Comparison of ENCODE assay signal across 18 cellular contexts in genomic region chr10:85902046-85902445, GRCh38.
"Had no signal": no experiment of that assay in that cellular context is flagged by ENCODE, and none has a peak within 500 bp of the region (broad histone marks: within the 10 kb centered on the region; RNA-seq: fewer than 3 reads in every experiment).

No MANE protein-coding gene starts in this region.

- FAIRE-seq: colon, frontal cortex had no signal

- H3K9me3 Mint-ChIP-seq: dendritic cell treated with granulocyte-macrophage colony-stimulating factor and Interleukin-4, amounts not matched to agents 40 ng/mL and 50 ng/mL, for 4 days; stimulated activated naive B cell treated with anti-CD40 and anti-IgM and Interleukin-4, amounts not matched to agents 10 μg/mL and 1 μg/mL and 100 μg/mL, for 72 hours had no signal

- H3K36me3 ChIP-seq: heart left ventricle, neutrophil, tibial nerve had no signal

- H3K27me3 Mint-ChIP-seq: dendritic cell treated with granulocyte-macrophage colony-stimulating factor and Interleukin-4, amounts not matched to agents 40 ng/mL and 50 ng/mL, for 4 days; stimulated activated naive CD8-positive, alpha-beta T cell treated with anti-CD3 and anti-CD28 coated beads, Interleukin-15, amount 100 ng/mL, for 72 hours had no signal

- H3K9me3 ChIP-seq: heart left ventricle, neutrophil, psoas muscle, testis, tibial nerve had no signal

- H3K4me3 Mint-ChIP-seq: dendritic cell treated with granulocyte-macrophage colony-stimulating factor and Interleukin-4, amounts not matched to agents 40 ng/mL and 50 ng/mL, for 4 days; naive thymus-derived CD4-positive, alpha-beta T cell; stimulated activated naive B cell treated with anti-CD40 and anti-IgM and Interleukin-4, amounts not matched to agents 10 μg/mL and 1 μg/mL and 100 μg/mL, for 72 hours; stimulated activated naive CD8-positive, alpha-beta T cell treated with anti-CD3 and anti-CD28 coated beads, Interleukin-15, amount 100 ng/mL, for 72 hours had no signal

- H3K4me1 ChIP-seq: heart left ventricle, psoas muscle, testis, tibial nerve had no signal

- H3K27ac ChIP-seq: heart left ventricle, neutrophil, psoas muscle, testis, tibial nerve had no signal

- H3K4me1 Mint-ChIP-seq: naive thymus-derived CD4-positive, alpha-beta T cell; stimulated activated naive B cell treated with anti-CD40 and anti-IgM and Interleukin-4, amounts not matched to agents 10 μg/mL and 1 μg/mL and 100 μg/mL, for 72 hours; stimulated activated naive CD8-positive, alpha-beta T cell treated with anti-CD3 and anti-CD28 coated beads, Interleukin-15, amount 100 ng/mL, for 72 hours had no signal

- H3K4me3 ChIP-seq: heart left ventricle, psoas muscle, testis, tibial nerve had no signal

- DNase-seq: erythroblast; heart left ventricle; hippocampal formation; mammary epithelial cell; naive thymus-derived CD4-positive, alpha-beta T cell; psoas muscle; retina; stimulated activated CD4-positive, alpha-beta T cell treated with anti-CD3 and anti-CD28 coated beads, Interleukin-2, amount 100 ng/mL, for 24 hours; stimulated activated CD4-positive, alpha-beta T cell treated with anti-CD3 and anti-CD28 coated beads, Interleukin-4, amount 100 ng/mL, for 4 hours; stimulated activated naive B cell treated with anti-CD40 and anti-IgM and Interleukin-4, amounts not matched to agents 10 μg/mL and 1 μg/mL and 100 μg/mL, for 72 hours; stimulated activated naive CD8-positive, alpha-beta T cell treated with anti-CD3 and anti-CD28 coated beads, Interleukin-15, amount 100 ng/mL, for 72 hours; testis had no signal

- H3K27ac Mint-ChIP-seq: dendritic cell treated with granulocyte-macrophage colony-stimulating factor and Interleukin-4, amounts not matched to agents 40 ng/mL and 50 ng/mL, for 4 days; naive thymus-derived CD4-positive, alpha-beta T cell; stimulated activated naive B cell treated with anti-CD40 and anti-IgM and Interleukin-4, amounts not matched to agents 10 μg/mL and 1 μg/mL and 100 μg/mL, for 72 hours; stimulated activated naive CD8-positive, alpha-beta T cell treated with anti-CD3 and anti-CD28 coated beads, Interleukin-15, amount 100 ng/mL, for 72 hours had no signal

- H3K27me3 ChIP-seq: heart left ventricle, neutrophil, testis, tibial nerve had no signal

- H3K36me3 Mint-ChIP-seq: naive thymus-derived CD4-positive, alpha-beta T cell; stimulated activated naive B cell treated with anti-CD40 and anti-IgM and Interleukin-4, amounts not matched to agents 10 μg/mL and 1 μg/mL and 100 μg/mL, for 72 hours had no signal

- ATAC-seq: heart left ventricle; naive thymus-derived CD4-positive, alpha-beta T cell; psoas muscle; sciatic nerve; stimulated activated naive B cell treated with anti-CD40 and anti-IgM and Interleukin-4, amounts not matched to agents 10 μg/mL and 1 μg/mL and 100 μg/mL, for 72 hours; stimulated activated naive CD8-positive, alpha-beta T cell treated with anti-CD3 and anti-CD28 coated beads, Interleukin-15, amount 100 ng/mL, for 72 hours had no signal
